8 cellular contexts compared by ENCODE assay signal in genomic region chr4:15400911-15401671, GRCh38. TPM values are rescaled to one million over a fixed set of nuclear protein-coding genes. Genes with fewer than 3 reads are reported as not detected.
A peak's percentile ranks its signal among the peaks of the same experiment; 100 is the strongest.
DNase-seq lines count a peak whose midpoint lies in the region; ATAC-seq, FAIRE-seq and TF ChIP-seq lines count a peak whose summit lies in the region.

No MANE protein-coding gene starts in this region.

- H3K4me3 Mint-ChIP-seq in astrocyte (ENCODE audit: unreplicated experiment) = no peak overlapping the region

- no peaks in the 10 kb centered on the region for H4K20me1 ChIP-seq in astrocyte (ENCODE audit: insufficient read depth, low read length)

- H3K36me3 ChIP-seq in BJ (ENCODE audit: control insufficient read depth, insufficient read depth, low read length) (no peaks in the 10 kb centered on the region), astrocyte (ENCODE audit: insufficient read depth, low read length) (no peaks in the 10 kb centered on the region)

- no peaks in the 10 kb centered on the region for H3K9me3 Mint-ChIP-seq in astrocyte (ENCODE audit: unreplicated experiment)

- peak overlapping the region; percentile 39 for H3K4me2 ChIP-seq in astrocyte (ENCODE audit: low read length)

- no peaks in the 10 kb centered on the region for H3K79me2 ChIP-seq in astrocyte (ENCODE audit: insufficient read depth, low read length)

- CTCF ChIA-PET in BJ (lab: Yijun Ruan, JAX) = interaction anchor here (1.0 to 1.7 kb wide), 2 partner anchors 56 to 163 kb away, joined by 3 to 4 read pairs; no protein-coding TSS in a partner anchor

- peaks cover 35% of the 10 kb centered on the region for H3K4me1 Mint-ChIP-seq in astrocyte (ENCODE audit: low read depth, unreplicated experiment)

- H3K9me3 ChIP-seq in astrocyte (ENCODE audit: insufficient read depth, low read depth, low read length) = no peaks in the 10 kb centered on the region

- DNase-seq in BJ (ENCODE audit: low read depth) (peak; percentile 74), NCI-H460 (ENCODE audit: extremely low read depth, low read depth) (peak; percentile 9), astrocyte (ENCODE audit: low read depth) (peak; percentile 71), lower leg skin (ENCODE audit: low spot score in 2 of 2) (peak; percentile 74 to 92), stromal cell of bone marrow (ENCODE audit: low read depth) (peak; percentile 47), DMS 273 treated with DMSO at 0.1 percent for 48 hours (lab: John Stamatoyannopoulos, UW) (no peak), SW480 (ENCODE audit: low spot score) (no peak)

- no peak overlapping the region for H3K9ac ChIP-seq in astrocyte (ENCODE audit: low read length)

- peak overlapping the region; percentile 28 for H2AFZ ChIP-seq in astrocyte (ENCODE audit: low read depth, low read length)

- peaks cover 11% of the 10 kb centered on the region for H3K4me1 ChIP-seq in astrocyte (ENCODE audit: insufficient read depth, low read length)

- ATAC-seq in GM21576 (IDR thresholded peaks at IDR 0.05; ENCODE audit: unreplicated experiment) = peak; percentile 76

- peak overlapping the region; percentile 71 for H3K27ac Mint-ChIP-seq in astrocyte (ENCODE audit: unreplicated experiment)

- H3K27ac ChIP-seq in astrocyte (ENCODE audit: low read depth, low read length) = no peak overlapping the region

- FAIRE-seq in astrocyte (lab: Jason Lieb, UNC) = peak; percentile 89

- intact Hi-C loops in lower leg skin (cut with DNase I; ENCODE audit: low total_unique reads) = no loop called here

- peaks cover 3% of the 10 kb centered on the region for H3K27me3 Mint-ChIP-seq in astrocyte (ENCODE audit: low read depth, unreplicated experiment)

- H3K36me3 Mint-ChIP-seq in astrocyte (ENCODE audit: low read depth, unreplicated experiment) = peaks cover 2% of the 10 kb centered on the region

- no peak for TF ChIP-seq POLR2A in lower leg skin (IDR thresholded peaks at IDR 0.05)

- WGBS in lower leg skin, 2 donors = 17 to 20% methylated on average over 9 of the region's 9 CpGs

- no peak overlapping the region for H3K4me3 ChIP-seq in BJ (ENCODE audit: low read depth, low read length)
- H3K4me3 ChIP-seq in astrocyte (ENCODE audit: insufficient read depth, low read depth, low read length) = no peak overlapping the region
- H3K4me3 ChIP-seq in lower leg skin (ENCODE audit: low read depth, poor library complexity, severe bottlenecking) = no peak overlapping the region

- H3K27me3 ChIP-seq in BJ (ENCODE audit: control insufficient read depth, insufficient read depth, low read length) (no peaks in the 10 kb centered on the region), astrocyte (ENCODE audit: insufficient read depth, low read length) (no peaks in the 10 kb centered on the region)

- POLR2A ChIA-PET in BJ (lab: Charles Lee) = no interaction called here

- TF ChIP-seq CTCF in BJ (IDR thresholded peaks at IDR 0.05; ENCODE audit: insufficient read depth, low read depth, low read length) (0 out of 2 replicates have a peak, but pooled peaks have one; percentile 6), astrocyte (IDR thresholded peaks at IDR 0.05; ENCODE audit: insufficient read depth, low read depth, low read length) (no peak), lower leg skin (IDR thresholded peaks at IDR 0.05) (no peak)

RNA-seq across cellular contexts. Expression of gene C1QTNF7, which starts 26.7 kb away (rescaled TPM):
- polyA plus RNA-seq in BJ (2011; rRNA removed) = 0.01 and 0.06 TPM in 2 replicates
- not detected in 2 replicates for polyA minus RNA-seq in BJ (2011; rRNA and poly(A)+ RNA removed)
- total RNA-seq in NCI-H460 (2014; rRNA removed; shearing (Covaris generic)) = not detected in 2 replicates
- polyA plus RNA-seq in NCI-H460 (2014; cell fraction: nucleus; rRNA removed) = not detected in 2 replicates
- total RNA-seq in astrocyte (not detected in 2 replicates), lower leg skin (1 to 10 TPM in 2 of 4 donors, under 1 TPM in 2; 0.80 to 9.2 (median 3.6) TPM)

Comparison
In these comparisons a context has a peak if more than half of its experiments do, and no peak if none do; other contexts are left out.
1. DNase-seq: peak in BJ (single experiment), NCI-H460 (single experiment), astrocyte (single experiment), lower leg skin (2 of 2) and stromal cell of bone marrow (single experiment); none in DMS 273 treated with DMSO at 0.1 percent for 48 hours (single experiment) and SW480 (single experiment).